In the genomic region with DNA sequence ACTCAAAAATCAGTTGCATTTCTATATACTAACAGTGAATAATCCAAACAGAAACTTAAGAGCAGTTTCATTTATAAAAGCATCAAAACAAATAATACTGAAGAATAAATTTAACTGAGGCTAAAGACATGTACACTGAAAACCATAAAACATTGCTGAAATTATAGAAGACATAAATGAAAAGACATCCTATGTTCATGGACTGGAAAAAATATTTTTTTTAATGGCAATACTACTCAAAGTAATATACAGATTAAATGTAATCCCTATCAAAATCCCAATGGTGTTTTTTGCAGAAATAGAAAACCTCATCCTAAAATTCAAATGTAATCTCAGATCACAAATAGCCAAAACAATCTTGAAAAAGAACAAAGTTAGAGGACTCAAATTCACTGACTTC, we compare ENCODE assay signal across 23 cellular contexts.
"Had no signal": no experiment of that assay in that cellular context is flagged by ENCODE, and none has a peak within 500 bp of the region (broad histone marks: within the 10 kb centered on the region; RNA-seq: fewer than 3 reads in every experiment).

No MANE protein-coding gene starts in this region.

- H3K4me3 Mint-ChIP-seq: memory B cell; nephron; neural crest cell; stimulated activated effector memory CD8-positive, alpha-beta T cell treated with anti-CD3 and anti-CD28 coated beads, Interleukin-12 subunit alpha, Interleukin-12 subunit beta, amount 100 ng/mL, for 72 hours; stimulated activated naive CD8-positive, alpha-beta T cell treated with anti-CD3 and anti-CD28 coated beads, Interleukin-15, amount 100 ng/mL, for 72 hours; type B pancreatic cell had no signal

- H3K27me3 ChIP-seq: heart left ventricle, pancreas, spleen, tibial nerve, uterus had no signal

- FAIRE-seq: pancreas had no signal

- H3K4me3 ChIP-seq: heart left ventricle, left ventricle myocardium inferior, pancreas, prostate gland, skin epidermis, spleen, tibial nerve, uterus had no signal

- H3K4me1 Mint-ChIP-seq: nephron, neural crest cell had no signal

- H3K27ac ChIP-seq: heart left ventricle, left ventricle myocardium inferior, pancreas, prostate gland, skin epidermis, spleen, tibial nerve, uterus had no signal

- H3K4me1 ChIP-seq: prostate gland had no signal

- H3K27ac Mint-ChIP-seq: memory B cell; naive thymus-derived CD8-positive, alpha-beta T cell; nephron; stimulated activated effector memory CD8-positive, alpha-beta T cell treated with anti-CD3 and anti-CD28 coated beads, Interleukin-12 subunit alpha, Interleukin-12 subunit beta, amount 100 ng/mL, for 72 hours; stimulated activated naive CD8-positive, alpha-beta T cell treated with anti-CD3 and anti-CD28 coated beads, Interleukin-15, amount 100 ng/mL, for 72 hours; type B pancreatic cell had no signal

- H3K36me3 ChIP-seq: heart left ventricle, left ventricle myocardium inferior, pancreas, prostate gland, spleen, tibial nerve, uterus had no signal

- H3K9me3 ChIP-seq: pancreas, prostate gland, uterus had no signal

- DNase-seq: heart left ventricle; hypothalamus; left ventricle myocardium inferior; naive thymus-derived CD8-positive, alpha-beta T cell; pancreas; posterior cingulate gyrus; retina; right cardiac atrium; spleen; stimulated activated CD4-positive, alpha-beta T cell treated with anti-CD3 and anti-CD28 coated beads, Interleukin-4, amount 100 ng/mL, for 24 hours; stimulated activated naive CD4-positive, alpha-beta T cell treated with Interleukin-2 at 50 U/mL for 16 hours; stimulated activated naive CD8-positive, alpha-beta T cell treated with anti-CD3 and anti-CD28 coated beads, Interleukin-15, amount 100 ng/mL, for 72 hours; substantia nigra; uterus had no signal

- ATAC-seq: heart left ventricle; naive thymus-derived CD8-positive, alpha-beta T cell; pancreas; right cardiac atrium; sciatic nerve; stimulated activated effector memory CD8-positive, alpha-beta T cell treated with anti-CD3 and anti-CD28 coated beads, Interleukin-12 subunit alpha, Interleukin-12 subunit beta, amount 100 ng/mL, for 72 hours; stimulated activated naive CD8-positive, alpha-beta T cell treated with anti-CD3 and anti-CD28 coated beads, Interleukin-15, amount 100 ng/mL, for 72 hours had no signal

- H3K27me3 Mint-ChIP-seq: memory B cell; naive thymus-derived CD8-positive, alpha-beta T cell; stimulated activated naive CD8-positive, alpha-beta T cell treated with anti-CD3 and anti-CD28 coated beads, Interleukin-15, amount 100 ng/mL, for 72 hours; type B pancreatic cell had no signal
